ENCODE assay signal across 23 cellular contexts in genomic region chr15:47678047-47678446, GRCh38. TPM values are rescaled to one million over a fixed set of nuclear protein-coding genes. Genes with fewer than 3 reads are reported as not detected.
"Had no signal": no experiment of that assay in that cellular context is flagged by ENCODE, and none has a peak within 500 bp of the region (broad histone marks: within the 10 kb centered on the region; RNA-seq: fewer than 3 reads in every experiment).

No MANE protein-coding gene starts in this region.

- DNase-seq: activated CD4-positive, alpha-beta T cell treated with anti-CD3 and anti-CD28 coated beads, Interleukin-2, amount 50 U/mL, for 1 hour; activated CD8-positive, alpha-beta T cell treated with anti-CD3 and anti-CD28 coated beads for 36 hours; activated gamma-delta T cell treated with Interleukin-2 at 50 U/mL for 16 hours; activated naive CD4-positive, alpha-beta T cell treated with anti-CD3 and anti-CD28 coated beads, Interleukin-2, amount 50 U/mL, for 16 hours; activated T-cell treated with anti-CD3 and anti-CD28 coated beads, Interleukin-2, amount 50 U/mL, for 4 hours; amniotic stem cell; central memory CD4-positive, alpha-beta T cell; endodermal cell; esophagus squamous epithelium; islet precursor cell; left colon; mesenchymal stem cell; natural killer cell; occipital lobe; posterior cingulate gyrus; right cardiac atrium; stimulated activated CD4-positive, alpha-beta T cell treated with anti-CD3 and anti-CD28 coated beads, Interleukin-2, amount 100 ng/mL, for 48 hours; SW 1271; T-helper 9 cell had no signal

- H3K27ac ChIP-seq: epithelial cell of prostate, esophagus squamous epithelium, neural progenitor cell, thoracic aorta had no signal

- ATAC-seq: activated CD8-positive, alpha-beta T cell treated with anti-CD3 and anti-CD28 coated beads for 36 hours; activated T-cell treated with anti-CD3 and anti-CD28 coated beads, Interleukin-2, amount 50 U/mL, for 4 hours; activated T-helper 17 cell treated with anti-CD3 and anti-CD28 coated beads, Interleukin-2, amount 50 U/mL, for 72 hours; left colon; natural killer cell; right cardiac atrium had no signal

- H3K4me3 ChIP-seq: esophagus squamous epithelium, neural progenitor cell, thoracic aorta had no signal

- H3K9me3 ChIP-seq: esophagus squamous epithelium, thoracic aorta had no signal

- H3K4me2 ChIP-seq: neural progenitor cell had no signal

- H3K9ac ChIP-seq: neural progenitor cell had no signal

- H3K27me3 ChIP-seq: esophagus squamous epithelium, neural progenitor cell had no signal

- H3K36me3 ChIP-seq: esophagus squamous epithelium, neural progenitor cell, thoracic aorta had no signal

- H2AFZ ChIP-seq: neural progenitor cell had no signal

RNA-seq across cellular contexts. Expression of gene SEMA6D, which starts 39.3 kb away (rescaled TPM):
- total RNA-seq: activated CD8-positive, alpha-beta T cell treated with anti-CD3 and anti-CD28 coated beads for 36 hours; activated T-cell treated with anti-CD3 and anti-CD28 coated beads, Interleukin-2, amount 50 U/mL, for 4 hours; activated T-helper 17 cell treated with anti-CD3 and anti-CD28 coated beads, Interleukin-2, amount 50 U/mL, for 72 hours; natural killer cell had no signal
